6 cellular contexts compared by ENCODE assay signal in the genomic region with DNA sequence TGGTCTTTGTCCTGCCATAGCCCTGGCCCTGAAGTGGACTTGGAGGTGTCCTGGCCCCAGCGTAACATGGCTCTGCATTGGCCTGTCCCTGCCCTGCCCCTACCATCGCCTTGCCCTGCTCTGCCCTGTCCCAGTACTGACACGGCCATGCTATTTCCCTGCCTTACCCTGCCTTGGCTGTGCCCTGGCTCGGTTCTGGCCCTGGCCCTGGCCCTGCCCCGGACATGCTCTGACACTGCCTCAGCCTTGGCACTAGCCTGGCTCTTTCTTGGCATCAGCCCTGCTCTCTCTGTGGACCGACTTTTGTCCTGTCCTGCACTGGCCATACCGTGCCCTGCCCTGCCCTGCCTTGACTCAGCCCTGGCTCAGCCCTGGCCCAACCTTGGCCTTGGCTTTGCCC.
DNase-seq lines count a peak whose midpoint lies in the region; ATAC-seq and TF ChIP-seq lines count a peak whose summit lies in the region.
"Not testable (repeated sequence)": the region's sequence is repeated elsewhere in the genome, so short reads cannot be mapped to it uniquely, and the experiment has no call there.

No MANE protein-coding gene starts in this region.

- CTCF ChIA-PET in Caco-2 (lab: Charles Lee): not testable (repeated sequence)

- not testable (repeated sequence) for H4K8ac ChIP-seq in neuronal stem cell (ENCODE audit: low read depth, low read length)

- H3K27ac Mint-ChIP-seq in Caco-2 (ENCODE audit: unreplicated experiment): peak overlapping the region; percentile 11
- not testable (repeated sequence) for H3K27ac Mint-ChIP-seq in endothelial cell (ENCODE audit: unreplicated experiment)

- H3K4me2 ChIP-seq in neuronal stem cell (ENCODE audit: insufficient read depth, low read length, poor library complexity, severe bottlenecking): not testable (repeated sequence)

- not testable (repeated sequence) for H2BK15ac ChIP-seq in neuronal stem cell (ENCODE audit: low read length)

- H2BK120ac ChIP-seq in neuronal stem cell (ENCODE audit: low read depth, low read length): not testable (repeated sequence)

- not testable (repeated sequence) for H3K27ac ChIP-seq in neuronal stem cell (replicated peaks; ENCODE audit: low read length); spleen

- H3K79me1 ChIP-seq in neuronal stem cell (ENCODE audit: low read depth, low read length): not testable (repeated sequence)

- H3K36me3 ChIP-seq in Caco-2 (ENCODE audit: control insufficient read depth, insufficient read depth, low read length); MG63; neuronal stem cell (replicated peaks in 1 of 2; ENCODE audit: control insufficient read depth in 2 of 2, insufficient read depth in 2 of 2, low read length in 2 of 2); spleen: not testable (repeated sequence)

- not testable (repeated sequence) for H3K14ac ChIP-seq in neuronal stem cell (ENCODE audit: low read length)

- not testable (repeated sequence) for H2BK5ac ChIP-seq in neuronal stem cell (ENCODE audit: low read length)

- BruUV-seq in Caco-2 (replicated peaks; lab: Mats Ljungman, UMichigan): not testable (repeated sequence)

- not testable (repeated sequence) for H3K23ac ChIP-seq in neuronal stem cell (ENCODE audit: low read depth, low read length, poor library complexity)

- not testable (repeated sequence) for H3K27me3 Mint-ChIP-seq in Caco-2 (ENCODE audit: insufficient read depth, unreplicated experiment)
- H3K27me3 Mint-ChIP-seq in endothelial cell (ENCODE audit: unreplicated experiment): peaks cover 25% of the 10 kb centered on the region

- POLR2A ChIA-PET in Caco-2 (lab: Charles Lee): not testable (repeated sequence)

- not testable (repeated sequence) for H3K27me3 ChIP-seq in Caco-2 (replicated peaks; ENCODE audit: control insufficient read depth, insufficient read depth, low read length); MG63; neuronal stem cell (ENCODE audit: control insufficient read depth in 3 of 3, insufficient read depth in 3 of 3, low read depth in 1 of 3, low read length in 3 of 3); spleen (replicated peaks in 1 of 7)

- H3K4me3 ChIP-seq in Caco-2 (ENCODE audit: low read depth, low read length); MG63; neuronal stem cell (ENCODE audit: low read length in 2 of 2); spleen: not testable (repeated sequence)

- not testable (repeated sequence) for H3K4ac ChIP-seq in neuronal stem cell (ENCODE audit: low read length)

- H3K9me3 Mint-ChIP-seq in Caco-2 (ENCODE audit: unreplicated experiment): not testable (repeated sequence)
- H3K9me3 Mint-ChIP-seq in endothelial cell (ENCODE audit: unreplicated experiment): peaks cover 36% of the 10 kb centered on the region

- DNase-seq in Caco-2; endothelial cell (ENCODE audit: low spot score); neuronal stem cell (ENCODE audit: low spot score): not testable (repeated sequence)
- DNase-seq in MG63 (peak; percentile 67), left lobe of liver (ENCODE audit: low spot score) (peak; percentile 62), spleen (peak; percentile 52)

- H2AK5ac ChIP-seq in neuronal stem cell (ENCODE audit: low read depth, low read length): not testable (repeated sequence)

- ATAC-seq in left lobe of liver: not testable (repeated sequence)

- H3K4me3 Mint-ChIP-seq in Caco-2 (ENCODE audit: unreplicated experiment): not testable (repeated sequence)
- H3K4me3 Mint-ChIP-seq in endothelial cell (ENCODE audit: unreplicated experiment): peak overlapping the region; percentile 56

- H3K4me1 ChIP-seq in Caco-2; neuronal stem cell (ENCODE audit: control insufficient read depth in 2 of 2, insufficient read depth in 1 of 2, low read depth in 1 of 2, low read length in 2 of 2); spleen: not testable (repeated sequence)

- not testable (repeated sequence) for H3K4me1 Mint-ChIP-seq in Caco-2 (ENCODE audit: low read depth, unreplicated experiment); endothelial cell (ENCODE audit: unreplicated experiment)

- not testable (repeated sequence) for H3K18ac ChIP-seq in neuronal stem cell (ENCODE audit: low read length)

- not testable (repeated sequence) for TF ChIP-seq CTCF in Caco-2 (IDR thresholded peaks at IDR 0.05; ENCODE audit: insufficient read depth in 1 of 2, low read depth in 1 of 2, low read length in 1 of 2, severe bottlenecking in 1 of 2, unreplicated experiment in 1 of 2); endothelial cell (IDR thresholded peaks at IDR 0.05; ENCODE audit: unreplicated experiment); spleen (IDR thresholded peaks at IDR 0.05 in 8 of 11, conservative IDR thresholded peaks at IDR 0.05 in 3 of 11)

- no CpG with 5 or more reads among the region's 7 CpGs for WGBS in neuronal stem cell (ENCODE audit: extremely low coverage in 2 of 2, insufficient read length in 2 of 2, insufficient replicate concordance in 1 of 2), 2 donors
- 75 to 88% (median 81%) methylated on average over 7 of the region's 7 CpGs for WGBS in spleen, 5 donors

- intact Hi-C loops in Caco-2 (cut with micrococcal nuclease; ENCODE audit: unreplicated experiment); spleen (cut with DNase I; ENCODE audit: low total_unique reads): not testable (repeated sequence)

- not testable (repeated sequence) for H2AFZ ChIP-seq in neuronal stem cell (ENCODE audit: low read length)

- H4K91ac ChIP-seq in neuronal stem cell (ENCODE audit: low read depth, low read length, poor library complexity): not testable (repeated sequence)

- H3K36me3 Mint-ChIP-seq in Caco-2 (ENCODE audit: insufficient read depth, unreplicated experiment); endothelial cell (ENCODE audit: low read depth, unreplicated experiment): not testable (repeated sequence)

- H2BK12ac ChIP-seq in neuronal stem cell (ENCODE audit: low read length): not testable (repeated sequence)

- not testable (repeated sequence) for H3K9me3 ChIP-seq in Caco-2; MG63; neuronal stem cell (replicated peaks in 1 of 2; ENCODE audit: control insufficient read depth in 2 of 2, insufficient read depth in 1 of 2, low read depth in 1 of 2, low read length in 2 of 2); spleen

- not testable (repeated sequence) for TF ChIP-seq POLR2A in spleen (IDR thresholded peaks at IDR 0.05)

- peak overlapping the region; percentile 21 for H3K9ac ChIP-seq in neuronal stem cell (ENCODE audit: low read depth, low read length, poor library complexity)
